Comparison of ENCODE assay signal across 8 cellular contexts in the genomic region with DNA sequence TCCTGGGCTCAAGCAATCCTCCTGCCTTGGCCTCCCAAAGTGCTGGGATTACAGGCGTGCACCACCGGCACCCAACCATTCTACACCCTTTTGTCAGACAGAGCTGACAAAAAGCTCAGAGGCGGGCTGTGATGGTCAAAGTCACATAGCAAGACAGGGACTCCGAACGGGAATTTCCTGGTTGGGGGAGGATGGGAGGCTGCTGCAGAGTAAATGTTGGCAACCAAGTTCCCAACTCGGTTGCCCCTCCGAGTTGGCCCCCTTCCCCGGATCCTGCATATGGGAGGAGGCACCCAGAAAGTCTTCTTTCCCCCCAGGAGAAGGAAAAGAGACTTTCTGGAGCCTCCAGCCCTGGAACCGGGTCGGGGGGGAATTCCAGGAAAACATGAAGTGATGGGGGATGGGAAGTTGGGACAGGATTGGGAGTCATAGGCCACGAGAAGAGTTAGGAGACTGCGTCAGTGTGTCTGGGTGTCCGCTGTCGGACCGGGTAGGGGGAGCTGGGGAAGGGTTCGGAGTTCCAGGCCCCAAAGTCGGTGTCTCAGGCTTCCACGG. TPM values are rescaled to one million over a fixed set of nuclear protein-coding genes. Genes with fewer than 3 reads are reported as not detected.
DNase-seq lines count a peak whose midpoint lies in the region; ATAC-seq and TF ChIP-seq lines count a peak whose summit lies in the region.

No MANE protein-coding gene starts in this region.

- peak overlapping the region; percentile 44 to 70 (median 58) for H3K4me3 ChIP-seq in BLaER1 treated with 17β-estradiol and CSF1 and Interleukin-3, amounts not matched to agents 10 nM and 100 nM
- peak overlapping the region; percentile 54; the same call in 1 of the 2 replicates for H3K4me3 ChIP-seq in PC-9

- H3K4me1 Mint-ChIP-seq in neural crest cell = peaks cover 6% of the 10 kb centered on the region

- peak overlapping the region in 10 of 11 experiments; percentile 60 to 78 (median 73); a peak in 20 of 22 replicates for H3K9ac ChIP-seq in BLaER1 treated with 17β-estradiol and CSF1 and Interleukin-3, amounts not matched to agents 10 nM and 100 nM

- peak overlapping the region; percentile 75 for H2AFZ ChIP-seq in PC-9

- TF ChIP-seq CTCF in PC-9 (conservative IDR thresholded peaks at IDR 0.05) (no peak), neural crest cell (conservative IDR thresholded peaks at IDR 0.05) (no peak)

- H3F3A ChIP-seq in PC-9 (ENCODE audit: insufficient read depth, low read depth) = peaks cover 40% of the 10 kb centered on the region

- H3K79me2 ChIP-seq in PC-9 (ENCODE audit: low read depth) = no peaks in the 10 kb centered on the region

- H3K9me3 ChIP-seq in BLaER1 treated with 17β-estradiol and CSF1 and Interleukin-3, amounts not matched to agents 10 nM and 100 nM (replicated peaks in 1 of 11) = peaks cover 0 to 7% (median 2%) of the 10 kb centered on the region in 11 experiments; a peak in 4 of 22 replicates
- H3K9me3 ChIP-seq in PC-9 (ENCODE audit: insufficient read depth, low read depth) = no peaks in the 10 kb centered on the region

- H3K27me3 Mint-ChIP-seq in neural crest cell (ENCODE audit: low read depth) = peaks cover 14% of the 10 kb centered on the region

- H3K4me3 Mint-ChIP-seq in neural crest cell = peak overlapping the region; percentile 75

- H3K9me3 Mint-ChIP-seq in neural crest cell = no peaks in the 10 kb centered on the region

- no peaks in the 10 kb centered on the region for H3K9me2 ChIP-seq in PC-9 (ENCODE audit: insufficient read depth)

- intact Hi-C loops in PC-9 (cut with micrococcal nuclease; ENCODE audit: unreplicated experiment) = loop anchor here (1.0 to 10.0 kb wide), 4 partner anchors 43 to 166 kb away; partner anchors contain the start of gene LIMK2

- POLR2A ChIA-PET in PC-9 (lab: Charles Lee; ENCODE audit: unreplicated experiment) = interaction anchor here (0.5 to 0.7 kb wide), 2 partner anchors 10 to 869 kb away, joined by 9 to 11 read pairs; no protein-coding TSS in a partner anchor

- CTCF ChIA-PET in PC-9 (lab: Charles Lee) = interaction anchor here (0.5 to 1.4 kb wide), 10 partner anchors 11 to 502 kb away, joined by 3 to 12 read pairs (median 4); partner anchors contain the start of gene MORC2

- BruUV-seq in PC-9 (replicated peaks; lab: Mats Ljungman, UMichigan) = TSS peak; percentile 72

- peaks cover 9 to 31% (median 23%) of the 10 kb centered on the region in 10 experiments for H3K4me1 ChIP-seq in BLaER1 treated with 17β-estradiol and CSF1 and Interleukin-3, amounts not matched to agents 10 nM and 100 nM
- peaks cover 26% of the 10 kb centered on the region for H3K4me1 ChIP-seq in PC-9 (replicated peaks; ENCODE audit: insufficient read depth)

- ATAC-seq in esophagus mucosa (peak; percentile 2), GM21390 (IDR thresholded peaks at IDR 0.05; ENCODE audit: unreplicated experiment) (no peak), HG03442 (IDR thresholded peaks at IDR 0.05; ENCODE audit: unreplicated experiment) (no peak)

- peaks cover 0 to 15% (median 0%) of the 10 kb centered on the region in 11 experiments; a peak in 4 of 22 replicates for H4K20me1 ChIP-seq in BLaER1 treated with 17β-estradiol and CSF1 and Interleukin-3, amounts not matched to agents 10 nM and 100 nM
- H4K20me1 ChIP-seq in PC-9 (ENCODE audit: insufficient read depth) = no peaks in the 10 kb centered on the region

- H3K27ac ChIP-seq in BLaER1 treated with 17β-estradiol and CSF1 and Interleukin-3, amounts not matched to agents 10 nM and 100 nM = peak overlapping the region in 10 of 11 experiments; percentile 38 to 74 (median 54); a peak in 13 of 22 replicates
- H3K27ac ChIP-seq in PC-9 = no peak overlapping the region

- H3K36me3 Mint-ChIP-seq in neural crest cell (ENCODE audit: low read depth) = no peaks in the 10 kb centered on the region

- DNase-seq in PC-9 (peak in 1 of 2 experiments; percentile 22), neural crest cell (ENCODE audit: low read depth, low spot score) (no peak), NCI-H2227 treated with DMSO at 0.1 percent for 48 hours (lab: John Stamatoyannopoulos, UW) (no peak), SW480 (ENCODE audit: low spot score) (no peak)

- H3K36me3 ChIP-seq in BLaER1 treated with 17β-estradiol and CSF1 and Interleukin-3, amounts not matched to agents 10 nM and 100 nM = peaks cover 0 to 37% (median 10%) of the 10 kb centered on the region in 11 experiments; a peak in 10 of 22 replicates
- H3K36me3 ChIP-seq in PC-9 (ENCODE audit: low read depth) = no peaks in the 10 kb centered on the region

- peak overlapping the region; percentile 67 to 93 (median 86) for H3K4me2 ChIP-seq in BLaER1 treated with 17β-estradiol and CSF1 and Interleukin-3, amounts not matched to agents 10 nM and 100 nM
- H3K4me2 ChIP-seq in PC-9 = peak overlapping the region; percentile 75

- no peak overlapping the region for H3K27ac Mint-ChIP-seq in neural crest cell (ENCODE audit: unreplicated experiment)

- 0 out of 22 replicates have a peak, but pooled peaks cover 0 to 4% (median 0%) of the 10 kb centered on the region in 11 experiments for H3K27me3 ChIP-seq in BLaER1 treated with 17β-estradiol and CSF1 and Interleukin-3, amounts not matched to agents 10 nM and 100 nM
- H3K27me3 ChIP-seq in PC-9 (ENCODE audit: insufficient read depth, low read depth) = no peaks in the 10 kb centered on the region

RNA-seq across cellular contexts. Expression of gene SELENOM, which starts 0.6 kb away (rescaled TPM):
- total RNA-seq in PC-9 (2021) (20.7 and 23.3 TPM in 2 replicates), esophagus mucosa (13.7 TPM), neural crest cell (9.1 and 10.1 TPM in 2 replicates)

RNA-seq across cellular contexts. Expression of gene INPP5J, which starts 16.0 kb away (rescaled TPM):
- 1.7 and 3.1 TPM in 2 replicates for total RNA-seq in PC-9 (2021)
- 1.5 TPM for total RNA-seq in esophagus mucosa
- 4.5 and 4.7 TPM in 2 replicates for total RNA-seq in neural crest cell

RNA-seq across cellular contexts. Expression of gene SMTN, which starts 25.6 kb away (rescaled TPM):
- total RNA-seq in PC-9 (2021) = 68.8 and 76.3 TPM in 2 replicates
- total RNA-seq in esophagus mucosa = 21.1 TPM
- total RNA-seq in neural crest cell = 53.8 and 55.0 TPM in 2 replicates

RNA-seq across cellular contexts. Expression of gene PLA2G3, which starts 33.6 kb away (rescaled TPM):
- not detected in 2 replicates for total RNA-seq in PC-9 (2021)
- total RNA-seq in esophagus mucosa = 19.4 TPM
- 24.3 and 24.7 TPM in 2 replicates for total RNA-seq in neural crest cell

RNA-seq across cellular contexts. Expression of gene RNF185, which starts 53.3 kb away (rescaled TPM):
- total RNA-seq in PC-9 (2021) (13.5 and 19.1 TPM in 2 replicates), esophagus mucosa (23.4 TPM), neural crest cell (31.7 and 33.8 TPM in 2 replicates)
